ENCODE assay signal across 34 cellular contexts in genomic region chr3:96480881-96481280, GRCh38.
"Had no signal": no experiment of that assay in that cellular context is flagged by ENCODE, and none has a peak within 500 bp of the region (broad histone marks: within the 10 kb centered on the region; RNA-seq: fewer than 3 reads in every experiment).

No MANE protein-coding gene starts in this region.

- DNase-seq: activated B cell treated with CpG ODN at 0.5 μM for 24 hours; activated CD4-positive, alpha-beta memory T cell treated with anti-CD3 and anti-CD28 coated beads for 36 hours; activated CD4-positive, alpha-beta T cell treated with anti-CD3 and anti-CD28 coated beads for 4 hours; activated CD4-positive, alpha-beta T cell treated with anti-CD3 and anti-CD28 coated beads, Interleukin-2, amount 10 ng/mL, durations not matched to agents 24 days and 14 days; activated CD4-positive, alpha-beta T cell treated with anti-CD3 and anti-CD28 coated beads, Interleukin-2, amount 50 U/mL, for 1 hour; activated CD4-positive, alpha-beta T cell treated with anti-CD3 and anti-CD28 coated beads, Interleukin-2, amount 50 U/mL, for 4 hours; activated CD4-positive, CD25-positive, alpha-beta regulatory T cell treated with anti-CD3 and anti-CD28 coated beads, Interleukin-2, amount 50 U/mL, for 72 hours; activated CD8-positive, alpha-beta memory T cell treated with anti-CD3 and anti-CD28 coated beads, Interleukin-2, amount 50 U/mL, for 4 hours; activated CD8-positive, alpha-beta T cell treated with anti-CD3 and anti-CD28 coated beads for 36 hours; activated effector memory CD4-positive, alpha-beta T cell treated with anti-CD3 and anti-CD28 coated beads, Interleukin-2, amount 50 U/mL, for 16 hours; activated gamma-delta T cell treated with Interleukin-2 at 50 U/mL for 16 hours; activated naive CD4-positive, alpha-beta T cell; activated naive CD4-positive, alpha-beta T cell treated with anti-CD3 and anti-CD28 coated beads for 36 hours; activated naive CD4-positive, alpha-beta T cell treated with anti-CD3 and anti-CD28 coated beads, Interleukin-2, amount 50 U/mL, for 16 hours; activated naive CD8-positive, alpha-beta T cell treated with anti-CD3 and anti-CD28 coated beads for 36 hours; activated T-cell treated with anti-CD3 and anti-CD28 coated beads for 4 hours; activated T-cell treated with anti-CD3 and anti-CD28 coated beads, Interleukin-2, amount 50 U/mL, for 1 hour; activated T-cell treated with anti-CD3 and anti-CD28 coated beads, Interleukin-2, amount 50 U/mL, for 4 hours; activated T-cell treated with anti-CD3 and anti-CD28 coated beads, Interleukin-2, amount 50 U/mL, for 72 hours; adrenal gland; amniotic stem cell; aorta; body of pancreas; brain microvascular endothelial cell; central memory CD4-positive, alpha-beta T cell; T-helper 1 cell; T-helper 2 cell; T-helper 9 cell had no signal

- ATAC-seq: activated CD8-positive, alpha-beta T cell treated with anti-CD3 and anti-CD28 coated beads for 36 hours; activated naive CD4-positive, alpha-beta T cell treated with anti-CD3 and anti-CD28 coated beads, Interleukin-2, amount 50 U/mL, for 72 hours; activated T-cell treated with anti-CD3 and anti-CD28 coated beads, Interleukin-2, amount 50 U/mL, for 4 hours; activated T-cell treated with anti-CD3 and anti-CD28 coated beads, Interleukin-2, amount 50 U/mL, for 72 hours; activated T-helper 17 cell treated with anti-CD3 and anti-CD28 coated beads, Interleukin-2, amount 50 U/mL, for 72 hours; body of pancreas had no signal

- H3K27me3 ChIP-seq: adrenal gland, body of pancreas, brain microvascular endothelial cell, breast epithelium had no signal

- H3K36me3 ChIP-seq: adrenal gland, brain microvascular endothelial cell, breast epithelium had no signal

- H3K9me3 ChIP-seq: adrenal gland, body of pancreas, breast epithelium had no signal

- H3K4me1 ChIP-seq: adrenal gland, body of pancreas, breast epithelium had no signal

- H3K4me3 ChIP-seq: adrenal gland, body of pancreas, breast epithelium had no signal

- H3K27ac ChIP-seq: adrenal gland, body of pancreas, brain microvascular endothelial cell, breast epithelium, VCaP had no signal

- FAIRE-seq: astrocyte, TTC549 had no signal
